Comparison of ENCODE assay signal across 23 cellular contexts in genomic region chr17:28472871-28473497, GRCh38. TPM values are rescaled to one million over a fixed set of nuclear protein-coding genes. Genes with fewer than 3 reads are reported as not detected.
DNase-seq lines count a peak whose midpoint lies in the region; ATAC-seq, FAIRE-seq and TF ChIP-seq lines count a peak whose summit lies in the region.
"Had no signal": no experiment of that assay in that cellular context is flagged by ENCODE, and none has a peak within 500 bp of the region (broad histone marks: within the 10 kb centered on the region; RNA-seq: fewer than 3 reads in every experiment).

No MANE protein-coding gene starts in this region.

- no peak overlapping the region for H3K9ac ChIP-seq in K562 (ENCODE audit: insufficient read depth in 1 of 2, low read depth in 2 of 2, low read length in 2 of 2)
- H3K9ac ChIP-seq: SK-N-SH had no signal

- no peaks in the 10 kb centered on the region for H3K9me3 ChIP-seq in K562 (replicated peaks; ENCODE audit: control insufficient read depth, insufficient read depth, low read depth, low read length)
- no peaks in the 10 kb centered on the region for H3K9me3 ChIP-seq in mucosa of descending colon
- H3K9me3 ChIP-seq: SK-N-SH had no signal

- POLR2A ChIA-PET in K562 (lab: Yijun Ruan, JAX): interaction anchor here (0.7 kb wide), 1 partner anchor 438 kb away, joined by 3 read pairs; no protein-coding TSS in a partner anchor
- POLR2A ChIA-PET in activated CD4-positive, alpha-beta T cell treated with anti-CD3 and anti-CD28 coated beads, Interleukin-2, amount 10 ng/mL, durations not matched to agents 7 days and 5 days (lab: Charles Lee): no interaction called here

- no peaks in the 10 kb centered on the region for H3K36me3 ChIP-seq in K562 (ENCODE audit: control insufficient read depth, insufficient read depth, low read length)
- no peaks in the 10 kb centered on the region for H3K36me3 ChIP-seq in mucosa of descending colon (ENCODE audit: low read depth)

- no TSS peak for BruUV-seq in K562 (replicated peaks; lab: Mats Ljungman, UMichigan)

- TF ChIP-seq POLR2A in GM12891 (IDR thresholded peaks at IDR 0.05; ENCODE audit: low read depth, low read length) (no peak), K562 (conservative IDR thresholded peaks at IDR 0.05) (no peak)

- no peaks in the 10 kb centered on the region for H3K36me3 Mint-ChIP-seq in activated CD4-positive, alpha-beta T cell treated with anti-CD3 and anti-CD28 coated beads, Interleukin-2, amount 10 ng/mL, durations not matched to agents 7 days and 5 days (ENCODE audit: low read depth)

- in situ Hi-C loops in K562 (cut with MboI): no loop called here

- H3K9me1 ChIP-seq in K562 (ENCODE audit: control insufficient read depth, insufficient read depth, low read length): no peaks in the 10 kb centered on the region

- H3K4me2 ChIP-seq in K562 (ENCODE audit: insufficient read depth, low read length): no peak overlapping the region
- H3K4me2 ChIP-seq: SK-N-SH had no signal

- no peak for TF ChIP-seq RAD21 in K562 (CRISPR knock-in tag; conservative IDR thresholded peaks at IDR 0.05 in 1 of 2, IDR thresholded peaks at IDR 0.05 in 1 of 2)

- WGBS in K562 (ENCODE audit: insufficient coverage, low coverage, missing lambda C conversion rate): 2% methylated on average over 6 of the region's 7 CpGs

- peaks cover 16% of the 10 kb centered on the region; the same call in 1 of the 2 replicates for H4K20me1 ChIP-seq in K562 (replicated peaks; ENCODE audit: control insufficient read depth, insufficient read depth, low read length)

- no peak overlapping the region for H3K27ac Mint-ChIP-seq in activated CD4-positive, alpha-beta T cell treated with anti-CD3 and anti-CD28 coated beads, Interleukin-2, amount 10 ng/mL, durations not matched to agents 7 days and 5 days
- H3K27ac Mint-ChIP-seq: HFFc6 had no signal

- TF ChIP-seq CTCF in K562 (IDR thresholded peaks at IDR 0.05 in 2 of 3, conservative IDR thresholded peaks at IDR 0.05 in 1 of 3; ENCODE audit: insufficient read depth in 2 of 3, low read depth in 1 of 3, low read length in 3 of 3) (no peak), mucosa of descending colon (IDR thresholded peaks at IDR 0.05) (no peak)

- no peak overlapping the region for H3K4me3 ChIP-seq in K562
- no peak overlapping the region for H3K4me3 ChIP-seq in mucosa of descending colon

- no peak for ATAC-seq in K562
- ATAC-seq in mucosa of descending colon: peak; percentile 34
- no peak for ATAC-seq in HG02678 (IDR thresholded peaks at IDR 0.05; ENCODE audit: unreplicated experiment)

- no peak overlapping the region for H3K27ac ChIP-seq in K562 (ENCODE audit: extremely low read depth, low read depth, low read length)
- H3K27ac ChIP-seq: C4-2B had no signal

- CTCF ChIA-PET in K562 (lab: Yijun Ruan, JAX; ENCODE audit: low intra/inter-chr PET ratio): no interaction called here
- CTCF ChIA-PET in activated CD4-positive, alpha-beta T cell treated with anti-CD3 and anti-CD28 coated beads, Interleukin-2, amount 10 ng/mL, durations not matched to agents 7 days and 5 days (lab: Charles Lee): no interaction called here

- H3K4me1 ChIP-seq in K562 (replicated peaks in 1 of 2; ENCODE audit: control insufficient read depth in 2 of 2, insufficient read depth in 2 of 2, low read length in 2 of 2): peaks cover 5 to 13% of the 10 kb centered on the region in 2 experiments; a peak in 4 of 5 replicates
- peaks cover 34% of the 10 kb centered on the region for H3K4me1 ChIP-seq in mucosa of descending colon (ENCODE audit: low read depth)

- DNase-seq in 8988T (peak; percentile 7), GM12891 (ENCODE audit: insufficient read length, low spot score) (no peak), K562 (ENCODE audit: extremely low read depth in 1 of 4, low spot score in 3 of 4) (no peak), mucosa of descending colon (peak in 2 of 3 donors; percentile 36 to 46), NCI-H2029 treated with DMSO at 0.1 percent for 48 hours (lab: John Stamatoyannopoulos, UW) (no peak), GM03348 (ENCODE audit: low spot score) (no peak)
- no peak for DNase-seq in activated CD4-positive, alpha-beta T cell treated with anti-CD3 and anti-CD28 coated beads, Interleukin-2, amount 10 ng/mL, durations not matched to agents 7 days and 5 days
- DNase-seq: AML-193, HFFc6, KG1, NCI-H1092, NCI-H2081 treated with DMSO at 0.1 percent for 48 hours, NCI-H510A, NCI-H774, OCI-M1, SHP77 treated with DMSO at 0.1 percent for 48 hours, SK-N-SH had no signal

- H3K79me2 ChIP-seq in K562 (ENCODE audit: control insufficient read depth, insufficient read depth, low read length): no peaks in the 10 kb centered on the region

- FAIRE-seq in GM12891 (lab: Jason Lieb, UNC) (peak; percentile 57), K562 (lab: Jason Lieb, UNC) (no peak)
- FAIRE-seq: D721Med, H54, HepG2 had no signal

- TF ChIP-seq EP300 in K562 (IDR thresholded peaks at IDR 0.05; ENCODE audit: low read length): no peak

- H3K4me1 Mint-ChIP-seq in activated CD4-positive, alpha-beta T cell treated with anti-CD3 and anti-CD28 coated beads, Interleukin-2, amount 10 ng/mL, durations not matched to agents 7 days and 5 days: peaks cover 34% of the 10 kb centered on the region

- no peak overlapping the region for H2AFZ ChIP-seq in K562 (ENCODE audit: low read depth, low read length)

- intact Hi-C loops in K562 (cut with micrococcal nuclease): no loop called here
- intact Hi-C loops in mucosa of descending colon (cut with DNase I, micrococcal nuclease): no loop called here

- H3K9me3 Mint-ChIP-seq in activated CD4-positive, alpha-beta T cell treated with anti-CD3 and anti-CD28 coated beads, Interleukin-2, amount 10 ng/mL, durations not matched to agents 7 days and 5 days: no peaks in the 10 kb centered on the region
- H3K9me3 Mint-ChIP-seq: HFFc6 had no signal

- no peak overlapping the region for H3K4me3 Mint-ChIP-seq in activated CD4-positive, alpha-beta T cell treated with anti-CD3 and anti-CD28 coated beads, Interleukin-2, amount 10 ng/mL, durations not matched to agents 7 days and 5 days
- H3K4me3 Mint-ChIP-seq: HFFc6 had no signal

- H3K27me3 Mint-ChIP-seq in activated CD4-positive, alpha-beta T cell treated with anti-CD3 and anti-CD28 coated beads, Interleukin-2, amount 10 ng/mL, durations not matched to agents 7 days and 5 days: no peaks in the 10 kb centered on the region

- H3K27me3 ChIP-seq in K562 (ENCODE audit: control insufficient read depth in 2 of 2, insufficient read depth in 2 of 2, low read length in 2 of 2): peaks cover 30 to 69% of the 10 kb centered on the region in 2 experiments; a peak in 4 of 5 replicates

TF ChIP-seq in GM12891, 5 proteins besides CTCF, POLR2A, EP300 and RAD21:
- TF ChIP-seq POLR2AphosphoS5 (IDR thresholded peaks at IDR 0.05; ENCODE audit: low read depth, low read length) (no peak), SPI1 (IDR thresholded peaks at IDR 0.05; ENCODE audit: low read depth, low read length) (peak; percentile 94)
TF ChIP-seq in GM12891: peak in this region for 1.

TF ChIP-seq in K562, 482 proteins besides CTCF, POLR2A, EP300 and RAD21 (continues in another document):
- no peak for TF ChIP-seq TBL1XR1 (IDR thresholded peaks at IDR 0.05; ENCODE audit: low read length in 2 of 2)
- TF ChIP-seq SIRT6 (IDR thresholded peaks at IDR 0.05; ENCODE audit: low read depth, low read length): no peak

RNA-seq across cellular contexts. Expression of gene SLC13A2, which starts 0.5 kb away (rescaled TPM):
- 0.04 TPM for polyA plus RNA-seq in GM12891 (2012; ENCODE audit: low read depth, missing spikeins)
- total RNA-seq in K562 (2011; cell fraction: chromatin; rRNA removed; ENCODE audit: low replicate concordance): not detected in 2 replicates
- not detected in 2 replicates for total RNA-seq in K562 (2011; cell fraction: nucleolus; rRNA removed)
- total RNA-seq in K562 (2011; cell fraction: nucleoplasm; rRNA removed): not detected in 2 replicates
- total RNA-seq in K562 (2014; rRNA removed): not detected in 2 replicates
- total RNA-seq in K562 (2014; rRNA removed; fragmentation: Illumina TruSeq; extraction: Trizol): not detected in 2 replicates
- not detected in 2 replicates for total RNA-seq in K562 (2015; rRNA removed; fragmentation: Illumina TruSeq; extraction: Trizol)
- 0.13 TPM in 1 of 2 replicates, not detected in the other for total RNA-seq in K562 (2021)
- not detected in 2 replicates for polyA plus RNA-seq in K562 (2011; rRNA removed)
- polyA plus RNA-seq in K562 (2011; cell fraction: cytosol; rRNA removed): not detected in 2 replicates
- polyA plus RNA-seq in K562 (2011; cell fraction: nucleus; rRNA removed): not detected in 2 replicates
- polyA plus RNA-seq in K562 (2012): not detected in 2 replicates
- polyA plus RNA-seq in K562 (2014; fragmentation: Illumina TruSeq; extraction: Trizol): not detected in 2 replicates
- not detected for polyA plus RNA-seq in K562 (2014; fragmentation: Nextera tagmentation; extraction: Ambion mirVana)
- not detected in 2 replicates for polyA plus RNA-seq in K562 (2014; rRNA removed)
- polyA minus RNA-seq in K562 (2011; rRNA and poly(A)+ RNA removed): not detected in 2 replicates
- not detected in 2 replicates for polyA minus RNA-seq in K562 (2011; cell fraction: cytosol; rRNA and poly(A)+ RNA removed)
- polyA minus RNA-seq in K562 (2011; cell fraction: nucleus; rRNA and poly(A)+ RNA removed): not detected in 2 replicates
- total RNA-seq in mucosa of descending colon: 10 to 100 TPM; 14.9 to 87.0 (median 17.1) TPM
- not detected for total RNA-seq in activated CD4-positive, alpha-beta T cell treated with anti-CD3 and anti-CD28 coated beads, Interleukin-2, amount 10 ng/mL, durations not matched to agents 7 days and 5 days
- total RNA-seq: HepG2, RPMI7951 had no signal
- polyA plus RNA-seq: SK-N-SH had no signal

RNA-seq across cellular contexts. Expression of gene FOXN1, which starts 33.2 kb away (rescaled TPM):
- polyA plus RNA-seq in GM12891 (2012; ENCODE audit: low read depth, missing spikeins): not detected
- total RNA-seq in K562 (2011; cell fraction: chromatin; rRNA removed; ENCODE audit: low replicate concordance): not detected in 2 replicates
- total RNA-seq in K562 (2011; cell fraction: nucleolus; rRNA removed): not detected in 2 replicates
- not detected in 2 replicates for total RNA-seq in K562 (2011; cell fraction: nucleoplasm; rRNA removed)
- total RNA-seq in K562 (2014; rRNA removed): not detected in 2 replicates
- not detected in 2 replicates for total RNA-seq in K562 (2014; rRNA removed; fragmentation: Illumina TruSeq; extraction: Trizol)
- total RNA-seq in K562 (2015; rRNA removed; fragmentation: Illumina TruSeq; extraction: Trizol): not detected in 2 replicates
- total RNA-seq in K562 (2021): not detected in 2 replicates
- not detected in 2 replicates for polyA plus RNA-seq in K562 (2011; rRNA removed)
- polyA plus RNA-seq in K562 (2011; cell fraction: cytosol; rRNA removed): not detected in 2 replicates
- polyA plus RNA-seq in K562 (2011; cell fraction: nucleus; rRNA removed): not detected in 2 replicates
- polyA plus RNA-seq in K562 (2012): not detected in 2 replicates
- polyA plus RNA-seq in K562 (2014; fragmentation: Illumina TruSeq; extraction: Trizol): not detected in 2 replicates
- polyA plus RNA-seq in K562 (2014; fragmentation: Nextera tagmentation; extraction: Ambion mirVana): not detected
- not detected in 2 replicates for polyA plus RNA-seq in K562 (2014; rRNA removed)
- polyA minus RNA-seq in K562 (2011; rRNA and poly(A)+ RNA removed): not detected in 2 replicates
- polyA minus RNA-seq in K562 (2011; cell fraction: cytosol; rRNA and poly(A)+ RNA removed): not detected in 2 replicates
- not detected in 2 replicates for polyA minus RNA-seq in K562 (2011; cell fraction: nucleus; rRNA and poly(A)+ RNA removed)
- total RNA-seq in mucosa of descending colon: under 1 TPM in 2 of 3 donors, not detected in 1; 0.46 to 0.69 TPM
- not detected for total RNA-seq in activated CD4-positive, alpha-beta T cell treated with anti-CD3 and anti-CD28 coated beads, Interleukin-2, amount 10 ng/mL, durations not matched to agents 7 days and 5 days
- total RNA-seq: HepG2, HFFc6, RPMI7951 had no signal
- polyA plus RNA-seq: SK-N-SH had no signal

Comparison
In these comparisons a context has a peak if more than half of its experiments do, and no peak if none do; other contexts are left out.
1. DNase-seq: peak in 8988T (single experiment) and mucosa of descending colon (2 of 3); none in GM12891 (single experiment), K562 (0 of 4), NCI-H2029 treated with DMSO at 0.1 percent for 48 hours (single experiment), GM03348 (single experiment) and activated CD4-positive, alpha-beta T cell treated with anti-CD3 and anti-CD28 coated beads, Interleukin-2, amount 10 ng/mL, durations not matched to agents 7 days and 5 days (single experiment).
2. RNA of gene SLC13A2, which starts 0.5 kb away (total RNA-seq): 14.9 to 87.0 TPM in mucosa of descending colon; 0.13 TPM in K562 and not detected in activated CD4-positive, alpha-beta T cell treated with anti-CD3 and anti-CD28 coated beads, Interleukin-2, amount 10 ng/mL, durations not matched to agents 7 days and 5 days; every median in the first group is over 10 times any median in the second.